ENCODE assay signal across 10 cellular contexts in the genomic region with DNA sequence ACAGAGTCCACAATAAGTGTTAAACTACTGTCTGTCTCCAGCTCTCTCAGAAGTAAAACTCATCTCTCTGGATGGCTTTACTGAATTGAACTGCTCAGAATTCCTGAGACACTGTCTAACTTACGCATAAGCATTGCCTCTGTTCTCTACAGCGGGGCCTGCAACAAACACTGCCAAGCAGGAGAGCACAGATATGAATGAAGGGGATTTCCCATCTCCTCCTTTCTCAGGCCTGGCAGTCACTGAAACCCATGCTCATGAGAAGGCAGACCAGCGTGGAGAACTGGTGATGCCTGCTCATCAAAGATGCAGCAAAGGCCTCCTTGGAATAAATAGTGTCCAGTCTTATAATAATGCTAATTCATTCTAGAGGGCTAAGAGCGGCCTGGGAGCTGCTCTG. TPM values are rescaled to one million over a fixed set of nuclear protein-coding genes. Genes with fewer than 3 reads are reported as not detected.
A peak's percentile ranks its signal among the peaks of the same experiment; 100 is the strongest.
DNase-seq lines count a peak whose midpoint lies in the region; ATAC-seq and TF ChIP-seq lines count a peak whose summit lies in the region.
"Had no signal": no experiment of that assay in that cellular context is flagged by ENCODE, and none has a peak within 500 bp of the region (broad histone marks: within the 10 kb centered on the region; RNA-seq: fewer than 3 reads in every experiment).

No MANE protein-coding gene starts in this region.

- no peak overlapping the region for H4K91ac ChIP-seq in neuronal stem cell (ENCODE audit: low read depth, low read length, poor library complexity)

- no peak overlapping the region for H2AFZ ChIP-seq in neuronal stem cell (ENCODE audit: low read length)

- H2AK5ac ChIP-seq in neuronal stem cell (ENCODE audit: low read depth, low read length): no peak overlapping the region

- H2BK15ac ChIP-seq in neuronal stem cell (ENCODE audit: low read length): no peak overlapping the region

- no peak overlapping the region for H2BK12ac ChIP-seq in neuronal stem cell (ENCODE audit: low read length)

- intact Hi-C loops in colonic mucosa (cut with DNase I): no loop called here

- H3K27ac ChIP-seq in neuronal stem cell (replicated peaks; ENCODE audit: low read length) (no peak overlapping the region), colonic mucosa (no peak overlapping the region)
- H3K27ac ChIP-seq: C4-2B had no signal

- H3K9ac ChIP-seq in neuronal stem cell (ENCODE audit: low read depth, low read length, poor library complexity): no peak overlapping the region
- H3K9ac ChIP-seq in colonic mucosa (ENCODE audit: low read depth in 2 of 2, low read length in 2 of 2): no peak overlapping the region

- no peak overlapping the region for H2BK5ac ChIP-seq in neuronal stem cell (ENCODE audit: low read length)

- H4K8ac ChIP-seq in neuronal stem cell (ENCODE audit: low read depth, low read length): no peak overlapping the region

- DNase-seq in Caki2 (ENCODE audit: low read depth) (peak; percentile 40), GF-D8 (lab: John Stamatoyannopoulos, UW) (no peak), SIG-M5 (lab: John Stamatoyannopoulos, UW) (no peak), neuronal stem cell (ENCODE audit: low spot score) (no peak), colonic mucosa (no peak)
- DNase-seq in effector CD4-positive, alpha-beta T cell: peak; percentile 33
- DNase-seq: NCI-H2171 treated with DMSO at 0.1 percent for 48 hours had no signal

- H3K9me3 ChIP-seq in neuronal stem cell (replicated peaks in 1 of 2; ENCODE audit: control insufficient read depth in 2 of 2, insufficient read depth in 1 of 2, low read depth in 1 of 2, low read length in 2 of 2): no peaks in the 10 kb centered on the region
- no peaks in the 10 kb centered on the region for H3K9me3 ChIP-seq in colonic mucosa

- no peak for TF ChIP-seq CTCF in colonic mucosa (IDR thresholded peaks at IDR 0.05)

- in situ Hi-C loops in Caki2 (cut with HindIII; ENCODE audit: low pct_unique_long_range_greater_than_20kb, low sequenced_read_pairs): no loop called here

- H3K4me3 ChIP-seq in neuronal stem cell (ENCODE audit: low read length in 2 of 2) (no peak overlapping the region), colonic mucosa (no peak overlapping the region)

- no peak overlapping the region for H3K18ac ChIP-seq in neuronal stem cell (ENCODE audit: low read length)

- H3K27me3 ChIP-seq in neuronal stem cell (ENCODE audit: control insufficient read depth in 3 of 3, insufficient read depth in 3 of 3, low read depth in 1 of 3, low read length in 3 of 3): peaks cover 0 to 7% (median 1%) of the 10 kb centered on the region in 3 experiments
- H3K27me3 ChIP-seq in colonic mucosa: peaks cover 4% of the 10 kb centered on the region

- H3K4me1 ChIP-seq in neuronal stem cell (ENCODE audit: control insufficient read depth in 2 of 2, insufficient read depth in 1 of 2, low read depth in 1 of 2, low read length in 2 of 2) (peaks cover 0 to 1% of the 10 kb centered on the region in 2 donors), colonic mucosa (no peaks in the 10 kb centered on the region)

- no peak overlapping the region for H3K14ac ChIP-seq in neuronal stem cell (ENCODE audit: low read length)

- no peak overlapping the region for H3K4me2 ChIP-seq in neuronal stem cell (ENCODE audit: insufficient read depth, low read length, poor library complexity, severe bottlenecking)

- H3K36me3 ChIP-seq in neuronal stem cell (replicated peaks in 1 of 2; ENCODE audit: control insufficient read depth in 2 of 2, insufficient read depth in 2 of 2, low read length in 2 of 2) (no peaks in the 10 kb centered on the region), colonic mucosa (no peaks in the 10 kb centered on the region)

- WGBS in neuronal stem cell (ENCODE audit: extremely low coverage in 2 of 2, insufficient read length in 2 of 2, insufficient replicate concordance in 1 of 2), 2 donors: no CpG with 5 or more reads among the region's 4 CpGs

- H3K23ac ChIP-seq in neuronal stem cell (ENCODE audit: low read depth, low read length, poor library complexity): no peak overlapping the region

- H3K79me1 ChIP-seq in neuronal stem cell (ENCODE audit: low read depth, low read length): no peaks in the 10 kb centered on the region

- ATAC-seq in GM19397 (IDR thresholded peaks at IDR 0.05; ENCODE audit: unreplicated experiment) (peak; percentile 55), HG03520 (IDR thresholded peaks at IDR 0.05; ENCODE audit: unreplicated experiment) (peak; percentile 65)

- H2BK120ac ChIP-seq in neuronal stem cell (ENCODE audit: low read depth, low read length): no peak overlapping the region

- no peak overlapping the region for H3K4ac ChIP-seq in neuronal stem cell (ENCODE audit: low read length)

RNA-seq across cellular contexts. Expression of gene RASGRP1, which starts 10.3 kb away (rescaled TPM):
- total RNA-seq in Caki2 (2014; rRNA removed; shearing (Covaris generic); ENCODE audit: low replicate concordance): 0.30 and 2.5 TPM in 2 replicates
- 4.9 TPM for polyA plus RNA-seq in neuronal stem cell (2013, experiment 1 of 2)
- polyA plus RNA-seq in neuronal stem cell (2013, experiment 2 of 2): 5.0 TPM
- total RNA-seq in colonic mucosa: 1 to 10 TPM in 1 of 2 donors, under 1 TPM in 1; 0.96 to 1.5 TPM

Comparison
In these comparisons a context has a peak if more than half of its experiments do, and no peak if none do; other contexts are left out.
1. DNase-seq: peak in Caki2 (single experiment) and effector CD4-positive, alpha-beta T cell (single experiment); none in GF-D8 (single experiment), SIG-M5 (single experiment), neuronal stem cell (single experiment) and colonic mucosa (single experiment).